In the genomic region with DNA sequence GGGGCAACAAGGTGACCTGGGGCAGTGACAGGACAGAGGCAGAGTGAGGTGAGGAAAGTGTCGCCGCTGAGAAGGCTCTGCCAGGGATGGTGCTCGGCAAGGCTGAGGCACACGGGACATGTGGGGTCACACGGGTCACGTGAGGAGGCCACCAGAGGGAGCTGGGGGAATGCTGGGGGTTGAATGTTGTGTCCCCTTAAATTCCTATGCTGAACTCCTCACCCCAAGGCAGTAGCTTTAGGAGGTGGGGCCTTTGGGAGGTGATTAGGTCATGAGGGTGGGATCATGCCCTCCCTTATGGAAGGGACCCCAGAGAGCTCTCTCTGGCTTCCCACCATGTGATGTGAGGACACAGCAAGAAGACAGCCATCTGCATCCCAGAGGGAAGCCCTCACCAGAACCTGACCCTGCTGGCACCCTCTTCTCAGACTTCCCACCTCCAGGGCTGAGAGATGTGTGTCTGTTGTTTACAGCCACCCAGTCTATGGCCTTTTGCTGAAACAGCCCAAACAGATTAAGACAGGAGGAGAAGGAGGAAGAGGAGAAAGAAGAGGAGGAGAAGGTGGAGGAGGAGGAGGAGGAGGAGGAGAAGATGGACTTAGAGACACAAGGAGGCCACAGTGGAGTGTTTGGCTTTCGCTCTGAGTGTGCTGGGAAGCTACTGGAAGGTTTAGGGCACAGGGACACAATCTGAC, we compare ENCODE assay signal across 19 cellular contexts. TPM values are rescaled to one million over a fixed set of nuclear protein-coding genes. Genes with fewer than 3 reads are reported as not detected.
DNase-seq lines count a peak whose midpoint lies in the region; TF ChIP-seq lines count a peak whose summit lies in the region.
"Had no signal": no experiment of that assay in that cellular context is flagged by ENCODE, and none has a peak within 500 bp of the region (broad histone marks: within the 10 kb centered on the region; RNA-seq: fewer than 3 reads in every experiment).

No MANE protein-coding gene starts in this region.

- H2AFZ ChIP-seq in Loucy (ENCODE audit: low read length) = no peak overlapping the region
- no peak overlapping the region for H2AFZ ChIP-seq in neuronal stem cell (ENCODE audit: low read length)

- H3F3A ChIP-seq in Loucy (ENCODE audit: low read depth) = no peaks in the 10 kb centered on the region

- H3K9me2 ChIP-seq in Loucy (replicated peaks; ENCODE audit: low read depth, low read length) = no peaks in the 10 kb centered on the region

- no peak overlapping the region for H4K91ac ChIP-seq in neuronal stem cell (ENCODE audit: low read depth, low read length, poor library complexity)

- H2BK5ac ChIP-seq in neuronal stem cell (ENCODE audit: low read length) = no peak overlapping the region

- intact Hi-C loops in esophagus squamous epithelium (cut with DNase I) (no loop called here), transverse colon (cut with DNase I; ENCODE audit: low total_unique reads) (no loop called here)

- no peaks in the 10 kb centered on the region for H3K27me3 ChIP-seq in Loucy (ENCODE audit: insufficient read depth, low read length, poor library complexity, severe bottlenecking)
- no peaks in the 10 kb centered on the region for H3K27me3 ChIP-seq in esophagus squamous epithelium
- no peaks in the 10 kb centered on the region for H3K27me3 ChIP-seq in neuronal stem cell (ENCODE audit: control insufficient read depth in 3 of 3, insufficient read depth in 3 of 3, low read depth in 1 of 3, low read length in 3 of 3)
- H3K27me3 ChIP-seq in transverse colon = no peaks in the 10 kb centered on the region

- peak overlapping the region; percentile 50 for H3K18ac ChIP-seq in neuronal stem cell (ENCODE audit: low read length)

- 78 to 81% methylated on average over 7 of the region's 7 CpGs for WGBS in esophagus squamous epithelium, 2 donors
- WGBS in neuronal stem cell (ENCODE audit: extremely low coverage in 2 of 2, insufficient read length in 2 of 2, insufficient replicate concordance in 1 of 2), 2 donors = no CpG with 5 or more reads among the region's 7 CpGs
- WGBS in transverse colon (ENCODE audit: low coverage in 1 of 2), 2 donors = 86% methylated on average over 7 of the region's 7 CpGs; no CpG with 5 or more reads in 1 of the 2 donors

- TF ChIP-seq CTCF in Loucy (conservative IDR thresholded peaks at IDR 0.05; ENCODE audit: low read length) (peak; percentile 20; the same call in 1 of the 2 replicates), esophagus squamous epithelium (IDR thresholded peaks at IDR 0.05) (no peak), transverse colon (IDR thresholded peaks at IDR 0.05) (no peak)

- H3K4ac ChIP-seq in neuronal stem cell (ENCODE audit: low read length) = no peak overlapping the region

- DNase-seq in esophagus squamous epithelium (lab: John Stamatoyannopoulos, UW) (no peak), neuronal stem cell (ENCODE audit: low spot score) (no peak), transverse colon (no peak), cerebellar cortex (ENCODE audit: low spot score) (no peak), Ammon's horn (ENCODE audit: low spot score) (no peak)
- no peak for DNase-seq in central memory CD4-positive, alpha-beta T cell
- DNase-seq: activated CD4-positive, alpha-beta T cell treated with anti-CD3 and anti-CD28 coated beads, Interleukin-2, amount 50 U/mL, for 48 hours; activated T-cell treated with anti-CD3 and anti-CD28 coated beads, Interleukin-2, amount 50 U/mL, for 4 hours; CD8-positive, alpha-beta memory T cell; cortex of kidney; left ventricle myocardium inferior; MV-4-11; naive B cell; NCI-H2081; NCI-H510A treated with DMSO at 0.1 percent for 48 hours; psoas muscle; SHP77; T-helper 1 cell had no signal

- in situ Hi-C loops in transverse colon (cut with MboI; ENCODE audit: low pct_ligation_motif_present in 1 of 4, low pct_unique_long_range_greater_than_20kb in 1 of 4, low sequenced_read_pairs in 3 of 4) = no loop called here

- H3K14ac ChIP-seq in neuronal stem cell (ENCODE audit: low read length) = no peak overlapping the region

- no peak overlapping the region for H3K4me3 ChIP-seq in Loucy (ENCODE audit: low read length, poor library complexity, severe bottlenecking)
- no peak overlapping the region for H3K4me3 ChIP-seq in esophagus squamous epithelium
- no peak overlapping the region for H3K4me3 ChIP-seq in neuronal stem cell (ENCODE audit: low read length in 2 of 2)
- no peak overlapping the region for H3K4me3 ChIP-seq in transverse colon
- H3K4me3 ChIP-seq: left ventricle myocardium inferior, psoas muscle had no signal

- H3K4me1 ChIP-seq in Loucy (ENCODE audit: insufficient read depth, low read length, poor library complexity, severe bottlenecking) (no peaks in the 10 kb centered on the region), esophagus squamous epithelium (peaks cover 0 to 35% (median 17%) of the 10 kb centered on the region in 3 donors), neuronal stem cell (ENCODE audit: control insufficient read depth in 2 of 2, insufficient read depth in 1 of 2, low read depth in 1 of 2, low read length in 2 of 2) (peaks cover 0 to 2% of the 10 kb centered on the region in 2 donors), transverse colon (peaks cover 0 to 17% (median 11%) of the 10 kb centered on the region in 4 donors)
- H3K4me1 ChIP-seq: psoas muscle had no signal

- no peak overlapping the region for H3K4me2 ChIP-seq in Loucy (ENCODE audit: low read depth, low read length, poor library complexity, severe bottlenecking)
- no peak overlapping the region for H3K4me2 ChIP-seq in neuronal stem cell (ENCODE audit: insufficient read depth, low read length, poor library complexity, severe bottlenecking)

- no peak overlapping the region for H4K8ac ChIP-seq in neuronal stem cell (ENCODE audit: low read depth, low read length)

- no peak for TF ChIP-seq EP300 in transverse colon (IDR thresholded peaks at IDR 0.05; ENCODE audit: low read depth)

- H3K9ac ChIP-seq in Loucy (ENCODE audit: low read depth, low read length, poor library complexity, severe bottlenecking) (no peak overlapping the region), neuronal stem cell (ENCODE audit: low read depth, low read length, poor library complexity) (peak overlapping the region; percentile 7)

- no peaks in the 10 kb centered on the region for H3K36me3 ChIP-seq in Loucy (ENCODE audit: insufficient read depth, low read length)
- no peaks in the 10 kb centered on the region for H3K36me3 ChIP-seq in esophagus squamous epithelium
- H3K36me3 ChIP-seq in neuronal stem cell (replicated peaks in 1 of 2; ENCODE audit: control insufficient read depth in 2 of 2, insufficient read depth in 2 of 2, low read length in 2 of 2) = no peaks in the 10 kb centered on the region
- no peaks in the 10 kb centered on the region for H3K36me3 ChIP-seq in transverse colon
- H3K36me3 ChIP-seq: left ventricle myocardium inferior had no signal

- H3K23ac ChIP-seq in neuronal stem cell (ENCODE audit: low read depth, low read length, poor library complexity) = no peak overlapping the region

- no peak overlapping the region for H2BK120ac ChIP-seq in neuronal stem cell (ENCODE audit: low read depth, low read length)

- no peak for TF ChIP-seq POLR2A in esophagus squamous epithelium (IDR thresholded peaks at IDR 0.05)
- TF ChIP-seq POLR2A in transverse colon (IDR thresholded peaks at IDR 0.05) = no peak

- H3K79me2 ChIP-seq in Loucy (ENCODE audit: insufficient read depth, low read length) = no peaks in the 10 kb centered on the region

- no peaks in the 10 kb centered on the region for H3K79me1 ChIP-seq in neuronal stem cell (ENCODE audit: low read depth, low read length)

- H3K27ac ChIP-seq in esophagus squamous epithelium = peak overlapping the region in 3 of 4 donors; percentile 67 to 87 (median 82)
- H3K27ac ChIP-seq in neuronal stem cell (replicated peaks; ENCODE audit: low read length) = no peak overlapping the region
- peak overlapping the region; percentile 69 to 76 (median 76) for H3K27ac ChIP-seq in transverse colon
- H3K27ac ChIP-seq: left ventricle myocardium inferior, psoas muscle had no signal

- H3K9me3 ChIP-seq in Loucy (ENCODE audit: insufficient read depth, low read depth, low read length) (no peaks in the 10 kb centered on the region), esophagus squamous epithelium (no peaks in the 10 kb centered on the region), neuronal stem cell (replicated peaks in 1 of 2; ENCODE audit: control insufficient read depth in 2 of 2, insufficient read depth in 1 of 2, low read depth in 1 of 2, low read length in 2 of 2) (peaks cover 0 to 7% of the 10 kb centered on the region in 2 donors), transverse colon (no peaks in the 10 kb centered on the region)
- H3K9me3 ChIP-seq: left ventricle myocardium inferior, psoas muscle had no signal

- no peaks in the 10 kb centered on the region for H4K20me1 ChIP-seq in Loucy (ENCODE audit: insufficient read depth, low read length, poor library complexity, severe bottlenecking)

- no peak overlapping the region for H2AK5ac ChIP-seq in neuronal stem cell (ENCODE audit: low read depth, low read length)

- H2BK12ac ChIP-seq in neuronal stem cell (ENCODE audit: low read length) = no peak overlapping the region

- H2BK15ac ChIP-seq in neuronal stem cell (ENCODE audit: low read length) = peak overlapping the region; percentile 61

RNA-seq across cellular contexts. Expression of gene RFX2, which starts 35.4 kb away (rescaled TPM):
- 10 to 100 TPM in 1 of 4 donors, 1 to 10 TPM in 3; 5.2 to 21.4 (median 7.7) TPM for total RNA-seq in esophagus squamous epithelium
- polyA plus RNA-seq in neuronal stem cell (2013, experiment 1 of 2) = 9.4 TPM
- 11.1 TPM for polyA plus RNA-seq in neuronal stem cell (2013, experiment 2 of 2)
- 10 to 100 TPM in 2 of 4 donors, 1 to 10 TPM in 2; 6.1 to 57.5 (median 11.8) TPM for total RNA-seq in transverse colon
